19 cellular contexts compared by ENCODE assay signal in the genomic region with DNA sequence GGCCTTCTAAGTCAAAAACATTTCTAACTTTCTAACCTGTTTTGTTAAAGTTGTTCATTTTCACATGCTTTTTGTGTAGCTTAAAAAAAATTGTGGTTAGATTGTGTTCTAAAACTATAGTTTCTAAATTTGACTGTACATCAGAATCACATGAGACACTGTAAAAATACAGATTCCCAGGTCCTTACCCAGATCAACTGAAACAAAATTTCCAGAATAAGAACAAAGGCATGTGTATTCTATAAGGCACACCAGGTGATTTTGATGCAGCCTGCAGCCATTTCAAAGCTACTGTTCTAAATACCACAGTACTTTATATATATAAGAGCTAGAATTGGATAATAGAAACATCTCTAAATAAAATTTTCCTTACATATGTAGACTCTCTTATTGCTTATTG.
"Had no signal": no experiment of that assay in that cellular context is flagged by ENCODE, and none has a peak within 500 bp of the region (broad histone marks: within the 10 kb centered on the region; RNA-seq: fewer than 3 reads in every experiment).

No MANE protein-coding gene starts in this region.

- H3K27me3 ChIP-seq: neutrophil, pancreas, right lobe of liver, suprapubic skin, vagina had no signal

- H3K27me3 Mint-ChIP-seq: effector memory CD8-positive, alpha-beta T cell; memory B cell; stimulated activated naive B cell treated with anti-CD40 and anti-IgM and Interleukin-4, amounts not matched to agents 10 μg/mL and 1 μg/mL and 100 μg/mL, for 72 hours; stimulated activated naive CD8-positive, alpha-beta T cell treated with anti-CD3 and anti-CD28 coated beads, Interleukin-15, Interleukin-2, amounts not matched to agents 100 ng/mL and 50 ng/mL, for 24 hours had no signal

- H3K36me3 ChIP-seq: vagina had no signal

- H3K9me3 ChIP-seq: neutrophil, pancreas, right lobe of liver, suprapubic skin, vagina had no signal

- H3K27ac Mint-ChIP-seq: effector memory CD8-positive, alpha-beta T cell; stimulated activated naive B cell treated with anti-CD40 and anti-IgM and Interleukin-4, amounts not matched to agents 10 μg/mL and 1 μg/mL and 100 μg/mL, for 72 hours; stimulated activated naive CD8-positive, alpha-beta T cell treated with anti-CD3 and anti-CD28 coated beads, Interleukin-15, Interleukin-2, amounts not matched to agents 100 ng/mL and 50 ng/mL, for 24 hours had no signal

- H3K4me3 Mint-ChIP-seq: effector memory CD8-positive, alpha-beta T cell; memory B cell; natural killer cell; stimulated activated naive B cell treated with anti-CD40 and anti-IgM and Interleukin-4, amounts not matched to agents 10 μg/mL and 1 μg/mL and 100 μg/mL, for 72 hours; stimulated activated naive CD8-positive, alpha-beta T cell treated with anti-CD3 and anti-CD28 coated beads, Interleukin-15, Interleukin-2, amounts not matched to agents 100 ng/mL and 50 ng/mL, for 24 hours had no signal

- H3K4me3 ChIP-seq: lung, pancreas, right lobe of liver, suprapubic skin, vagina had no signal

- DNase-seq: cortex of kidney; effector memory CD8-positive, alpha-beta T cell; erythroblast; kidney; natural killer cell; pancreas; right lobe of liver; small intestine; stimulated activated CD4-positive, alpha-beta T cell treated with anti-CD3 and anti-CD28 coated beads, Interleukin-15, amount 100 ng/mL, for 24 hours; stimulated activated CD4-positive, alpha-beta T cell treated with anti-CD3 and anti-CD28 coated beads, Interleukin-2, amount 100 ng/mL, for 48 hours; stimulated activated naive B cell treated with anti-CD40 and anti-IgM and Interleukin-4, amounts not matched to agents 10 μg/mL and 1 μg/mL and 100 μg/mL, for 72 hours; trophoblast cell had no signal

- H3K27ac ChIP-seq: neutrophil, pancreas, right lobe of liver, suprapubic skin, vagina had no signal

- H3K9me3 Mint-ChIP-seq: effector memory CD8-positive, alpha-beta T cell; memory B cell; natural killer cell; stimulated activated naive B cell treated with anti-CD40 and anti-IgM and Interleukin-4, amounts not matched to agents 10 μg/mL and 1 μg/mL and 100 μg/mL, for 72 hours; stimulated activated naive CD8-positive, alpha-beta T cell treated with anti-CD3 and anti-CD28 coated beads, Interleukin-15, Interleukin-2, amounts not matched to agents 100 ng/mL and 50 ng/mL, for 24 hours had no signal

- ATAC-seq: effector memory CD8-positive, alpha-beta T cell; left lobe of liver; natural killer cell; pancreas; right lobe of liver; stimulated activated naive B cell treated with anti-CD40 and anti-IgM and Interleukin-4, amounts not matched to agents 10 μg/mL and 1 μg/mL and 100 μg/mL, for 72 hours had no signal
